ENCODE assay signal across 26 cellular contexts in genomic region chr17:58056476-58056875, GRCh38.
"Had no signal": no experiment of that assay in that cellular context is flagged by ENCODE, and none has a peak within 500 bp of the region (broad histone marks: within the 10 kb centered on the region; RNA-seq: fewer than 3 reads in every experiment).

No MANE protein-coding gene starts in this region.

- H3K4me3 ChIP-seq: left lung, lower lobe of right lung, pancreas, prostate gland, skin epidermis, suprapubic skin, thoracic aorta, tibial nerve, upper lobe of left lung had no signal

- H3K9me3 ChIP-seq: left lung, lower lobe of right lung, pancreas, prostate gland, suprapubic skin, thoracic aorta, tibial nerve, upper lobe of left lung had no signal

- H3K36me3 ChIP-seq: left lung, lower lobe of right lung, pancreas, prostate gland, suprapubic skin, thoracic aorta, tibial nerve, upper lobe of left lung had no signal

- H3K27ac ChIP-seq: left lung, lower lobe of right lung, pancreas, prostate gland, skin epidermis, suprapubic skin, thoracic aorta, tibial nerve, upper lobe of left lung had no signal

- H3K4me1 ChIP-seq: left lung, pancreas, prostate gland, tibial nerve had no signal

- FAIRE-seq: islet of Langerhans, kidney, pancreas had no signal

- DNase-seq: hypothalamus; immature natural killer cell; kidney; left colon; left lung; lower lobe of right lung; mammary epithelial cell; mesenchymal stem cell; naive thymus-derived CD8-positive, alpha-beta T cell; pancreas; posterior cingulate gyrus; retina; right cardiac atrium; stimulated activated CD4-positive, alpha-beta T cell treated with anti-CD3 and anti-CD28 coated beads, Interleukin-12 subunit alpha, Interleukin-12 subunit beta, amount 100 ng/mL, for 4 hours; stimulated activated CD4-positive, alpha-beta T cell treated with anti-CD3 and anti-CD28 coated beads, Interleukin-15, amount 100 ng/mL, for 24 hours; stimulated activated CD4-positive, alpha-beta T cell treated with anti-CD3 and anti-CD28 coated beads, Interleukin-2, amount 100 ng/mL, for 24 hours; stimulated activated CD4-positive, alpha-beta T cell treated with anti-CD3 and anti-CD28 coated beads, Interleukin-4, amount 100 ng/mL, for 1 hour; stimulated activated naive B cell treated with anti-CD40 and anti-IgM and Interleukin-4, amounts not matched to agents 10 μg/mL and 1 μg/mL and 100 μg/mL, for 72 hours; upper lobe of left lung had no signal

- ATAC-seq: left colon; lower lobe of right lung; naive thymus-derived CD8-positive, alpha-beta T cell; pancreas; right cardiac atrium; sciatic nerve; stimulated activated naive B cell treated with anti-CD40 and anti-IgM and Interleukin-4, amounts not matched to agents 10 μg/mL and 1 μg/mL and 100 μg/mL, for 72 hours had no signal

- H3K27me3 ChIP-seq: left lung, pancreas, suprapubic skin, upper lobe of left lung had no signal
